Comparison of ENCODE assay signal across 9 cellular contexts in genomic region chr5:96595300-96596090, GRCh38.
DNase-seq lines count a peak whose midpoint lies in the region; ATAC-seq and TF ChIP-seq lines count a peak whose summit lies in the region.
"Had no signal": no experiment of that assay in that cellular context is flagged by ENCODE, and none has a peak within 500 bp of the region (broad histone marks: within the 10 kb centered on the region; RNA-seq: fewer than 3 reads in every experiment).

No MANE protein-coding gene starts in this region.

- no peak overlapping the region for H3K27ac Mint-ChIP-seq in CD4-positive, alpha-beta memory T cell
- peak overlapping the region; percentile 21 for H3K27ac Mint-ChIP-seq in glutamatergic neuron (ENCODE audit: unreplicated experiment)

- intact Hi-C loops in CD4-positive, alpha-beta memory T cell (cut with micrococcal nuclease), result loop anchor here (5.0 kb wide), 1 partner anchor 58 kb away; no protein-coding TSS in a partner anchor

- H3K4me1 Mint-ChIP-seq in CD4-positive, alpha-beta memory T cell, result no peaks in the 10 kb centered on the region
- H3K4me1 Mint-ChIP-seq in glutamatergic neuron (ENCODE audit: low read depth, unreplicated experiment), result peaks cover 20% of the 10 kb centered on the region

- no peaks in the 10 kb centered on the region for H3K9me3 ChIP-seq in CD4-positive, alpha-beta memory T cell (ENCODE audit: control insufficient read depth in 1 of 2, low read length in 2 of 2)
- H3K9me3 ChIP-seq: tibial artery had no signal

- H3K9me3 Mint-ChIP-seq in CD4-positive, alpha-beta memory T cell, result no peaks in the 10 kb centered on the region
- peaks cover 7% of the 10 kb centered on the region for H3K9me3 Mint-ChIP-seq in glutamatergic neuron (ENCODE audit: unreplicated experiment)

- H3K27ac ChIP-seq in CD4-positive, alpha-beta memory T cell (ENCODE audit: low read depth, low read length), result no peak overlapping the region
- H3K27ac ChIP-seq: tibial artery had no signal

- POLR2A ChIA-PET in CD4-positive, alpha-beta memory T cell (lab: Charles Lee; ENCODE audit: partially characterized antibody), result no interaction called here

- no peaks in the 10 kb centered on the region for H3K27me3 ChIP-seq in CD4-positive, alpha-beta memory T cell (ENCODE audit: insufficient read depth, low read length)
- H3K27me3 ChIP-seq: tibial artery had no signal

- H3K4me1 ChIP-seq in CD4-positive, alpha-beta memory T cell (ENCODE audit: insufficient read depth, low read length), result no peaks in the 10 kb centered on the region
- H3K4me1 ChIP-seq: tibial artery had no signal

- peaks cover 3 to 10% of the 10 kb centered on the region in 2 donors for H3K27me3 Mint-ChIP-seq in CD4-positive, alpha-beta memory T cell
- peaks cover 1% of the 10 kb centered on the region for H3K27me3 Mint-ChIP-seq in glutamatergic neuron (ENCODE audit: unreplicated experiment)

- no peaks in the 10 kb centered on the region for H3K36me3 Mint-ChIP-seq in CD4-positive, alpha-beta memory T cell
- peaks cover 7% of the 10 kb centered on the region for H3K36me3 Mint-ChIP-seq in glutamatergic neuron (ENCODE audit: unreplicated experiment)

- no peak overlapping the region for H3K4me3 ChIP-seq in CD4-positive, alpha-beta memory T cell (ENCODE audit: low read length in 2 of 2)
- H3K4me3 ChIP-seq: tibial artery had no signal

- no peak overlapping the region for H3K4me3 Mint-ChIP-seq in CD4-positive, alpha-beta memory T cell
- no peak overlapping the region for H3K4me3 Mint-ChIP-seq in glutamatergic neuron (ENCODE audit: unreplicated experiment)

- peak in 4 of 5 donors; percentile 6 to 32 (median 18) for DNase-seq in CD4-positive, alpha-beta memory T cell
- peak; percentile 12 for DNase-seq in RPMI8226
- DNase-seq in glutamatergic neuron, result no peak
- no peak for DNase-seq in epidermal melanocyte (ENCODE audit: insufficient read length, low spot score)
- no peak for DNase-seq in NCI-H1694 treated with DMSO at 0.1 percent for 48 hours (lab: John Stamatoyannopoulos, UW)
- DNase-seq in T1000 (lab: John Stamatoyannopoulos, UW), result no peak
- DNase-seq: tibial artery had no signal

- CTCF ChIA-PET in CD4-positive, alpha-beta memory T cell (lab: Charles Lee; ENCODE audit: partially characterized antibody), result interaction anchor here (0.6 to 18.5 kb wide), 9 partner anchors 8 to 254 kb away, joined by 3 to 490 read pairs (median 4); no protein-coding TSS in a partner anchor

- H3K36me3 ChIP-seq in CD4-positive, alpha-beta memory T cell (ENCODE audit: insufficient read depth, low read length), result no peaks in the 10 kb centered on the region
- H3K36me3 ChIP-seq: tibial artery had no signal

- ATAC-seq in GM19351 (IDR thresholded peaks at IDR 0.05; ENCODE audit: unreplicated experiment) (peak; percentile 69), HG03432 (IDR thresholded peaks at IDR 0.05; ENCODE audit: unreplicated experiment) (no peak)

- peak; percentile 68 for TF ChIP-seq CTCF in glutamatergic neuron (IDR thresholded peaks at IDR 0.05; ENCODE audit: partially characterized antibody, unreplicated experiment)

Comparison
In these comparisons a context has a peak if more than half of its experiments do, and no peak if none do; other contexts are left out.
1. DNase-seq: peak in CD4-positive, alpha-beta memory T cell (4 of 5) and RPMI8226 (single experiment); none in glutamatergic neuron (single experiment), epidermal melanocyte (single experiment), NCI-H1694 treated with DMSO at 0.1 percent for 48 hours (single experiment) and T1000 (single experiment).